In genomic region chr16:27268376-27269299, GRCh38 we compare ENCODE assay signal across 1 cellular context.
A peak's percentile ranks its signal among the peaks of the same experiment; 100 is the strongest.
TF ChIP-seq lines count a peak whose summit lies in the region.

TSS of gene NSMCE1 (minus strand) at chr16:27268772. CDS start at chr16:27257570, 11,202 bp downstream.

TF ChIP-seq in K562, 482 proteins besides CTCF, POLR2A, EP300 and RAD21 (continued from another document and continues in another):
- peak; percentile 94 for TF ChIP-seq ZBTB40 (IDR thresholded peaks at IDR 0.05)
- no peak for TF ChIP-seq ZBTB40 (CRISPR knock-in tag; IDR thresholded peaks at IDR 0.05)
- peak; percentile 55; the same call in 1 of the 2 replicates for TF ChIP-seq PML (IDR thresholded peaks at IDR 0.05; ENCODE audit: low read length)
- peak; percentile 35; the same call in 1 of the 2 replicates for TF ChIP-seq USF1 (CRISPR knock-in tag; IDR thresholded peaks at IDR 0.05)
- TF ChIP-seq ZBTB8A (IDR thresholded peaks at IDR 0.05; ENCODE audit: partially characterized antibody): no peak
- peak; percentile 66; the same call in 1 of the 2 replicates for TF ChIP-seq LARP7 (IDR thresholded peaks at IDR 0.05)
- TF ChIP-seq RUNX1 (IDR thresholded peaks at IDR 0.05; ENCODE audit: low read depth): peak; percentile 52; the same call in 1 of the 2 replicates
- TF ChIP-seq FUS (optimal IDR thresholded peaks at IDR 0.05; ENCODE audit: low read depth, low read length): no peak
- peak; percentile 42 to 46 for TF ChIP-seq E2F6 (IDR thresholded peaks at IDR 0.05; ENCODE audit: borderline replicate concordance in 1 of 2, extremely low read depth in 1 of 2, insufficient read depth in 1 of 2, insufficient read length in 1 of 2, low read depth in 1 of 2, low read length in 1 of 2, poor library complexity in 1 of 2, severe bottlenecking in 1 of 2)
- TF ChIP-seq ZNF175 (CRISPR knock-in tag; IDR thresholded peaks at IDR 0.05; ENCODE audit: low read depth): 0 out of 2 replicates have a peak, but pooled peaks have one; percentile 41
- TF ChIP-seq SIRT6 (IDR thresholded peaks at IDR 0.05; ENCODE audit: low read depth, low read length): no peak
- peak; percentile 38; the same call in 1 of the 2 replicates for TF ChIP-seq NBN (IDR thresholded peaks at IDR 0.05; ENCODE audit: low read depth)
- TF ChIP-seq POLR2H (tag; IDR thresholded peaks at IDR 0.05; ENCODE audit: low read depth): peak; percentile 75
- TF ChIP-seq ZBED1 (IDR thresholded peaks at IDR 0.05): peak; percentile 67; the same call in 1 of the 2 replicates
- no peak for TF ChIP-seq MED1 (CRISPR knock-in tag; IDR thresholded peaks at IDR 0.05; ENCODE audit: borderline replicate concordance)
- TF ChIP-seq RAD51 (IDR thresholded peaks at IDR 0.05; ENCODE audit: borderline replicate concordance, low read depth): no peak
- TF ChIP-seq RBM25 (IDR thresholded peaks at IDR 0.05; ENCODE audit: low read depth, low read length, severe bottlenecking): peak; percentile 76
- TF ChIP-seq CTBP1 (IDR thresholded peaks at IDR 0.05; ENCODE audit: borderline replicate concordance): peak; percentile 80; the same call in 1 of the 2 replicates
- no peak for TF ChIP-seq DACH1 (IDR thresholded peaks at IDR 0.05; ENCODE audit: partially characterized antibody)
- TF ChIP-seq SMARCA5 (IDR thresholded peaks at IDR 0.05): 0 out of 2 replicates have a peak, but pooled peaks have one; percentile 49
- TF ChIP-seq ZNF12 (CRISPR knock-in tag; IDR thresholded peaks at IDR 0.05): no peak
- TF ChIP-seq ZNF830 (CRISPR knock-in tag; IDR thresholded peaks at IDR 0.05): 0 out of 2 replicates have a peak, but pooled peaks have one; percentile 46
- TF ChIP-seq NR2C2 (CRISPR knock-in tag; IDR thresholded peaks at IDR 0.05): 0 out of 2 replicates have a peak, but pooled peaks have one; percentile 37
- peak; percentile 50; the same call in 1 of the 2 replicates for TF ChIP-seq NR2C2 (tag; IDR thresholded peaks at IDR 0.05)
- TF ChIP-seq HLTF (IDR thresholded peaks at IDR 0.05): 0 out of 2 replicates have a peak, but pooled peaks have one; percentile 30
- TF ChIP-seq RBBP5 (IDR thresholded peaks at IDR 0.05; ENCODE audit: borderline replicate concordance, insufficient read depth, low read length, poor library complexity, severe bottlenecking): peak; percentile 82
- TF ChIP-seq PHF8 (IDR thresholded peaks at IDR 0.05; ENCODE audit: borderline replicate concordance, low read length): peak; percentile 88; the same call in 1 of the 2 replicates
- TF ChIP-seq ZNF395 (CRISPR knock-in tag; IDR thresholded peaks at IDR 0.05): 0 out of 2 replicates have a peak, but pooled peaks have one; percentile 33
- TF ChIP-seq TAF9B (IDR thresholded peaks at IDR 0.05; ENCODE audit: partially characterized antibody): peak; percentile 78
- 0 out of 2 replicates have a peak, but pooled peaks have one; percentile 34 for TF ChIP-seq ZNF609 (CRISPR knock-in tag; IDR thresholded peaks at IDR 0.05; ENCODE audit: borderline replicate concordance)
- 0 out of 6 replicates have a peak, but pooled peaks of 1 of the 3 experiments have one; percentile 54 for TF ChIP-seq ZBTB11 (CRISPR knock-in tag; IDR thresholded peaks at IDR 0.05)
- TF ChIP-seq THRB (CRISPR knock-in tag; conservative IDR thresholded peaks at IDR 0.05): no peak
- no peak for TF ChIP-seq SMAD3 (CRISPR knock-in tag; conservative IDR thresholded peaks at IDR 0.05)
- no peak for TF ChIP-seq SMARCC2 (IDR thresholded peaks at IDR 0.05; ENCODE audit: low read depth)
- TF ChIP-seq MTA1 (IDR thresholded peaks at IDR 0.05; ENCODE audit: borderline replicate concordance): peak; percentile 57; the same call in 1 of the 2 replicates
- TF ChIP-seq ATF7 (IDR thresholded peaks at IDR 0.05): peak; percentile 67; the same call in 1 of the 2 replicates
- peak; percentile 96 for TF ChIP-seq BCOR (IDR thresholded peaks at IDR 0.05)
- TF ChIP-seq SMARCE1 (IDR thresholded peaks at IDR 0.05): 0 out of 2 replicates have a peak, but pooled peaks have one; percentile 11
- peak; percentile 51 for TF ChIP-seq C11orf30 (IDR thresholded peaks at IDR 0.05; ENCODE audit: low read depth)
